ENCODE assay signal across 15 cellular contexts in the genomic region with DNA sequence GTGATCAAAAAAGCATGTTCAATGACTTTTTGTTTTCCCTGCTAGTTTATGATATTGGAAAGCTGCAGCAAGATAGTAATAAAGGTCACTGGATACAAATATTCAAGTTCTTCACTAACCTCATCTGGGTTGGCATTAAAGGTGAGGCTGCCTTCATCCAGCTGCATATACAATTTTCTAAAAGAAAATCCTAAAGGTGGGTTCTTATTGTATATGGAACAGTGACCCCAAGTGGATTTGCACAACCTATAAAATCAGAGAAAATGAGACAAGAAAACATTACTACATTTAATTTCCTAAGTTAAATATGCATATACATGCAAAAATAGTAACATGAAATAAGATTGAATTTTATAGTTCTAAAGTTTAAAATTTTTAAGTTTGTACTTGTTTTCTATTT.
"Had no signal": no experiment of that assay in that cellular context is flagged by ENCODE, and none has a peak within 500 bp of the region (broad histone marks: within the 10 kb centered on the region; RNA-seq: fewer than 3 reads in every experiment).

No MANE protein-coding gene starts in this region.

- H3K36me3 ChIP-seq: right atrium auricular region had no signal

- H3K4me3 Mint-ChIP-seq: activated CD4-positive, alpha-beta memory T cell treated with anti-CD3 and anti-CD28 coated beads, Interleukin-2, amount 10 ng/mL, durations not matched to agents 7 days and 5 days; activated CD4-positive, alpha-beta T cell treated with anti-CD3 and anti-CD28 coated beads for 36 hours; activated naive CD8-positive, alpha-beta T cell; naive thymus-derived CD4-positive, alpha-beta T cell; stimulated activated naive B cell treated with anti-CD40 and anti-IgM and Interleukin-4, amounts not matched to agents 10 μg/mL and 1 μg/mL and 100 μg/mL, for 72 hours had no signal

- H3K27me3 ChIP-seq: esophagus muscularis mucosa, right atrium auricular region, tibial nerve had no signal

- DNase-seq: activated CD4-positive, alpha-beta memory T cell treated with anti-CD3 and anti-CD28 coated beads, Interleukin-2, amount 10 ng/mL, durations not matched to agents 7 days and 5 days; activated CD4-positive, alpha-beta T cell treated with anti-CD3 and anti-CD28 coated beads for 36 hours; activated gamma-delta T cell; activated T-cell treated with anti-CD3 and anti-CD28 coated beads, Interleukin-2, amount 50 U/mL, for 48 hours; anterior cingulate cortex; foreskin melanocyte; head of caudate nucleus; naive thymus-derived CD4-positive, alpha-beta T cell; stimulated activated naive B cell treated with anti-CD40 and anti-IgM and Interleukin-4, amounts not matched to agents 10 μg/mL and 1 μg/mL and 100 μg/mL, for 72 hours; T-helper 9 cell had no signal

- H3K27ac Mint-ChIP-seq: activated CD4-positive, alpha-beta memory T cell treated with anti-CD3 and anti-CD28 coated beads, Interleukin-2, amount 10 ng/mL, durations not matched to agents 7 days and 5 days; activated CD4-positive, alpha-beta T cell treated with anti-CD3 and anti-CD28 coated beads for 36 hours; activated naive CD8-positive, alpha-beta T cell; naive thymus-derived CD4-positive, alpha-beta T cell; stimulated activated naive B cell treated with anti-CD40 and anti-IgM and Interleukin-4, amounts not matched to agents 10 μg/mL and 1 μg/mL and 100 μg/mL, for 72 hours had no signal

- H3K9me3 Mint-ChIP-seq: activated CD4-positive, alpha-beta memory T cell treated with anti-CD3 and anti-CD28 coated beads, Interleukin-2, amount 10 ng/mL, durations not matched to agents 7 days and 5 days; stimulated activated naive B cell treated with anti-CD40 and anti-IgM and Interleukin-4, amounts not matched to agents 10 μg/mL and 1 μg/mL and 100 μg/mL, for 72 hours had no signal

- H3K9me3 ChIP-seq: esophagus muscularis mucosa, right atrium auricular region, tibial nerve had no signal

- H3K27me3 Mint-ChIP-seq: activated CD4-positive, alpha-beta memory T cell treated with anti-CD3 and anti-CD28 coated beads, Interleukin-2, amount 10 ng/mL, durations not matched to agents 7 days and 5 days; activated CD4-positive, alpha-beta T cell treated with anti-CD3 and anti-CD28 coated beads for 36 hours; activated naive CD8-positive, alpha-beta T cell; naive thymus-derived CD4-positive, alpha-beta T cell; stimulated activated naive B cell treated with anti-CD40 and anti-IgM and Interleukin-4, amounts not matched to agents 10 μg/mL and 1 μg/mL and 100 μg/mL, for 72 hours had no signal

- ATAC-seq: activated CD4-positive, alpha-beta T cell treated with anti-CD3 and anti-CD28 coated beads for 36 hours; naive thymus-derived CD4-positive, alpha-beta T cell; stimulated activated naive B cell treated with anti-CD40 and anti-IgM and Interleukin-4, amounts not matched to agents 10 μg/mL and 1 μg/mL and 100 μg/mL, for 72 hours had no signal

- H3K4me3 ChIP-seq: esophagus muscularis mucosa, right atrium auricular region, tibial nerve had no signal

- H3K27ac ChIP-seq: esophagus muscularis mucosa, right atrium auricular region, tibial nerve, VCaP had no signal
